ENCODE assay signal across 18 cellular contexts in the genomic region with DNA sequence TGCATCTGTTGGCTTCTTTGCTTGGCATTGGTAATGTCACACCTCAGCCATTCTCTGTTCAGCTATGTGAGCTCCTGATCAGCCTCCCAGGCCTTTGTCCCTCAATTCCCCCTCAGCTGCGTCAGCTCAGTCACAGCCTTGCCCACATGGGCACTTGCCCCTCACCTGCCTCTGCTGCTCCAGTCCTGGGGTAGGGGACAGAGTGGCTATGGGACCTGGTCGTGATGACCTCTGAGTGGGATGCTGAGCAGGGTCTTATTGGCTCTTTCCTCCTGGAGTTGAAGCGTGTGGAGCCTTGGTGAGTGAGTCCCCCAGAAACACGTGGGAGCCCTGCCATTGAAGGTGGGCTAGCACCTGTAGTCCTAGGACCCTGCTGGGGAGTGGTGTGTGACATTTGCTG.
DNase-seq lines count a peak whose midpoint lies in the region; ATAC-seq and TF ChIP-seq lines count a peak whose summit lies in the region.
"Had no signal": no experiment of that assay in that cellular context is flagged by ENCODE, and none has a peak within 500 bp of the region (broad histone marks: within the 10 kb centered on the region; RNA-seq: fewer than 3 reads in every experiment).

No MANE protein-coding gene starts in this region.

- H3K9me3 ChIP-seq in gastroesophageal sphincter (no peaks in the 10 kb centered on the region), neuronal stem cell (replicated peaks in 1 of 2; ENCODE audit: control insufficient read depth in 2 of 2, insufficient read depth in 1 of 2, low read depth in 1 of 2, low read length in 2 of 2) (no peaks in the 10 kb centered on the region)
- H3K9me3 ChIP-seq: HAP-1 had no signal

- H3K18ac ChIP-seq in neuronal stem cell (ENCODE audit: low read length), result peak overlapping the region; percentile 85

- TF ChIP-seq POLR2A in gastroesophageal sphincter (IDR thresholded peaks at IDR 0.05), result no peak

- no peak overlapping the region for H2BK120ac ChIP-seq in neuronal stem cell (ENCODE audit: low read depth, low read length)

- H3K27me3 ChIP-seq in gastroesophageal sphincter, result peaks cover 18% of the 10 kb centered on the region
- no peaks in the 10 kb centered on the region for H3K27me3 ChIP-seq in neuronal stem cell (ENCODE audit: control insufficient read depth in 3 of 3, insufficient read depth in 3 of 3, low read depth in 1 of 3, low read length in 3 of 3)

- TF ChIP-seq CTCF in gastroesophageal sphincter (IDR thresholded peaks at IDR 0.05), result no peak

- no peak overlapping the region for H3K4me3 ChIP-seq in gastroesophageal sphincter
- H3K4me3 ChIP-seq in neuronal stem cell (ENCODE audit: low read length in 2 of 2), result no peak overlapping the region
- H3K4me3 ChIP-seq: HAP-1 had no signal

- H3K36me3 ChIP-seq in gastroesophageal sphincter (no peaks in the 10 kb centered on the region), neuronal stem cell (replicated peaks in 1 of 2; ENCODE audit: control insufficient read depth in 2 of 2, insufficient read depth in 2 of 2, low read length in 2 of 2) (no peaks in the 10 kb centered on the region)
- H3K36me3 ChIP-seq: HAP-1 had no signal

- H3K4me2 ChIP-seq in neuronal stem cell (ENCODE audit: insufficient read depth, low read length, poor library complexity, severe bottlenecking), result no peak overlapping the region

- no peak overlapping the region for H4K8ac ChIP-seq in neuronal stem cell (ENCODE audit: low read depth, low read length)

- ATAC-seq in gastroesophageal sphincter, result peak; percentile 4
- ATAC-seq in left cardiac atrium, result no peak

- H3K27ac ChIP-seq in gastroesophageal sphincter (no peak overlapping the region), neuronal stem cell (replicated peaks; ENCODE audit: low read length) (no peak overlapping the region)

- no peak overlapping the region for H2BK5ac ChIP-seq in neuronal stem cell (ENCODE audit: low read length)

- no peaks in the 10 kb centered on the region for H3K79me1 ChIP-seq in neuronal stem cell (ENCODE audit: low read depth, low read length)

- DNase-seq in mesenteric fat pad (ENCODE audit: low spot score) (peak; percentile 59), neuronal stem cell (ENCODE audit: low spot score) (no peak), left cardiac atrium (no peak), NCI-H1417 treated with DMSO at 0.1 percent for 48 hours (lab: John Stamatoyannopoulos, UW) (no peak), NCI-H345 (lab: John Stamatoyannopoulos, UW) (no peak)
- peak; percentile 7 for DNase-seq in stimulated activated CD8-positive, alpha-beta memory T cell treated with anti-CD3 and anti-CD28 coated beads, Interleukin-4, amount 100 ng/mL, for 48 hours
- no peak for DNase-seq in stimulated activated CD4-positive, alpha-beta T cell treated with anti-CD3 and anti-CD28 coated beads, Interleukin-12 subunit alpha, Interleukin-12 subunit beta, amount 100 ng/mL, for 4 hours
- DNase-seq: C1 segment of cervical spinal cord; Calu3; CD4-positive, alpha-beta memory T cell; COR-L47; DMS53; DMS79 treated with DMSO at 0.1 percent for 48 hours; GF-D8; GOT3; HFFc6 had no signal

- no peak overlapping the region for H2BK15ac ChIP-seq in neuronal stem cell (ENCODE audit: low read length)

- TF ChIP-seq EP300 in gastroesophageal sphincter (IDR thresholded peaks at IDR 0.05), result no peak

- H3K4ac ChIP-seq in neuronal stem cell (ENCODE audit: low read length), result no peak overlapping the region

- WGBS in gastroesophageal sphincter (ENCODE audit: low coverage in 1 of 2), 2 donors, result no CpG with 5 or more reads among the region's 4 CpGs
- WGBS in neuronal stem cell (ENCODE audit: extremely low coverage in 2 of 2, insufficient read length in 2 of 2, insufficient replicate concordance in 1 of 2), 2 donors, result no CpG with 5 or more reads among the region's 4 CpGs

- H3K9ac ChIP-seq in neuronal stem cell (ENCODE audit: low read depth, low read length, poor library complexity), result no peak overlapping the region

- H3K14ac ChIP-seq in neuronal stem cell (ENCODE audit: low read length), result peak overlapping the region; percentile 86

- no peak overlapping the region for H4K91ac ChIP-seq in neuronal stem cell (ENCODE audit: low read depth, low read length, poor library complexity)

- H2BK12ac ChIP-seq in neuronal stem cell (ENCODE audit: low read length), result no peak overlapping the region

- peak overlapping the region; percentile 80 for H2AK5ac ChIP-seq in neuronal stem cell (ENCODE audit: low read depth, low read length)

- no peak overlapping the region for H2AFZ ChIP-seq in neuronal stem cell (ENCODE audit: low read length)

- no peak overlapping the region for H3K23ac ChIP-seq in neuronal stem cell (ENCODE audit: low read depth, low read length, poor library complexity)

- no peaks in the 10 kb centered on the region for H3K4me1 ChIP-seq in gastroesophageal sphincter
- peaks cover 0 to 10% of the 10 kb centered on the region in 2 donors for H3K4me1 ChIP-seq in neuronal stem cell (ENCODE audit: control insufficient read depth in 2 of 2, insufficient read depth in 1 of 2, low read depth in 1 of 2, low read length in 2 of 2)
- H3K4me1 ChIP-seq: HAP-1 had no signal

- intact Hi-C loops in left cardiac atrium (cut with DNase I), result loop anchor here in 1 of 2 donors (10.0 kb wide), 1 partner anchor 60 kb away; a partner anchor contains a TSS

Comparison
In these comparisons a context has a peak if more than half of its experiments do, and no peak if none do; other contexts are left out.
1. DNase-seq: peak in mesenteric fat pad (single experiment) and stimulated activated CD8-positive, alpha-beta memory T cell treated with anti-CD3 and anti-CD28 coated beads, Interleukin-4, amount 100 ng/mL, for 48 hours (single experiment); none in neuronal stem cell (single experiment), stimulated activated CD4-positive, alpha-beta T cell treated with anti-CD3 and anti-CD28 coated beads, Interleukin-12 subunit alpha, Interleukin-12 subunit beta, amount 100 ng/mL, for 4 hours (single experiment), left cardiac atrium (single experiment), NCI-H1417 treated with DMSO at 0.1 percent for 48 hours (single experiment) and NCI-H345 (single experiment).